In the genomic region with DNA sequence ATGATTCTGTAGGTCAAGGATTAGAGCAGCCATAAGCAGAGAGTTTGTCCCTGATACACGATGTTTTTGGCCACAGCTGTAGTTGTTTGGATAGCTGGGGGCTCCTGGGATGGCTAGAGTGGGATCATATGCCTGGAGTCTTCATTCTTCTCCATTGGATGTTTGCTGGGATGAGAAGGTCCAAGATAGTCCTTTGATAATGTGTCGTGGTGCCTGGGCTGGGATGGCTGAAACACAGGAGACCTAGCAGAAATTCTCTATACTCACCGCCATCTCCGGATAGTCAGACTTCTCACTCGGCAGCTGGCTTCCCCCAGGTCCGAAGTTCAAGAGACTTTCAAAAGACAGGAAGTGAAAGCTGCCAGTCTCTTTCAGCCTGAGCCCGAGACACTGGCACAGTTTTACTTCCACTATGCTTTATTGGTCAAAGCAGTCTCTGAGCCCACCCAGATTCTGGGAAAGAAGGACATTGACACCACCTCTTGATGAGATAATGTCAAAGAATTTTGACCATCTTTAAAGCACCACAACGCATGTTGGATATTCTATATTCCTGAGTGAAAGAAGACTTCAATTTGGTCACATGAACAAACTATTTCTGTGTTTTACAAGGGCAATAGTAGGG, we compare ENCODE assay signal across 1 cellular context.
TF ChIP-seq lines count a peak whose summit lies in the region.

No MANE protein-coding gene starts in this region.

TF ChIP-seq in liver, 16 proteins besides CTCF, POLR2A, EP300 and RAD21 (continued from another document):
- TF ChIP-seq, protein P1, sequence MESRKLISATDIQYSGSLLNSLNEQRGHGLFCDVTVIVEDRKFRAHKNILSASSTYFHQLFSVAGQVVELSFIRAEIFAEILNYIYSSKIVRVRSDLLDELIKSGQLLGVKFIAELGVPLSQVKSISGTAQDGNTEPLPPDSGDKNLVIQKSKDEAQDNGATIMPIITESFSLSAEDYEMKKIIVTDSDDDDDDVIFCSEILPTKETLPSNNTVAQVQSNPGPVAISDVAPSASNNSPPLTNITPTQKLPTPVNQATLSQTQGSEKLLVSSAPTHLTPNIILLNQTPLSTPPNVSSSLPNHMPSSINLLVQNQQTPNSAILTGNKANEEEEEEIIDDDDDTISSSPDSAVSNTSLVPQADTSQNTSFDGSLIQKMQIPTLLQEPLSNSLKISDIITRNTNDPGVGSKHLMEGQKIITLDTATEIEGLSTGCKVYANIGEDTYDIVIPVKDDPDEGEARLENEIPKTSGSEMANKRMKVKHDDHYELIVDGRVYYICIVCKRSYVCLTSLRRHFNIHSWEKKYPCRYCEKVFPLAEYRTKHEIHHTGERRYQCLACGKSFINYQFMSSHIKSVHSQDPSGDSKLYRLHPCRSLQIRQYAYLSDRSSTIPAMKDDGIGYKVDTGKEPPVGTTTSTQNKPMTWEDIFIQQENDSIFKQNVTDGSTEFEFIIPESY (IDR thresholded peaks at IDR 0.05), result peak; percentile 44
- TF ChIP-seq NR2F2 (IDR thresholded peaks at IDR 0.05) (peak; percentile 14), GABPA (IDR thresholded peaks at IDR 0.05 in 1 of 2, conservative IDR thresholded peaks at IDR 0.05 in 1 of 2) (peak; percentile 25 to 79), HNF4A (conservative IDR thresholded peaks at IDR 0.05) (peak; percentile 94 to 95), EGR1 (IDR thresholded peaks at IDR 0.05; ENCODE audit: low read depth in 2 of 2) (peak; percentile 41 to 46), SP1 (IDR thresholded peaks at IDR 0.05) (peak; percentile 87), JUND (IDR thresholded peaks at IDR 0.05) (peak; percentile 60 to 80), FOXA1 (IDR thresholded peaks at IDR 0.05) (no peak), HNF4G (IDR thresholded peaks at IDR 0.05) (peak; percentile 87), MAX (IDR thresholded peaks at IDR 0.05) (peak; percentile 60)
